In genomic region chr4:13601060-13601459, GRCh38 we compare ENCODE assay signal across 12 cellular contexts. TPM values are rescaled to one million over a fixed set of nuclear protein-coding genes. Genes with fewer than 3 reads are reported as not detected.
A peak's percentile ranks its signal among the peaks of the same experiment; 100 is the strongest.
DNase-seq lines count a peak whose midpoint lies in the region; ATAC-seq, FAIRE-seq and TF ChIP-seq lines count a peak whose summit lies in the region.
"Had no signal": no experiment of that assay in that cellular context is flagged by ENCODE, and none has a peak within 500 bp of the region (broad histone marks: within the 10 kb centered on the region; RNA-seq: fewer than 3 reads in every experiment).

No MANE protein-coding gene starts in this region.

- peak; percentile 73 for FAIRE-seq in GM18507 (lab: Jason Lieb, UNC)
- no peak for FAIRE-seq in GM12878 (lab: Jason Lieb, UNC)

- WGBS in GM12878 (ENCODE audit: insufficient coverage, insufficient replicate concordance, low lambda C conversion rate, missing lambda C conversion rate): 20% methylated on average over 3 of the region's 3 CpGs

- H3K4me3 ChIP-seq in GM12878: no peak overlapping the region

- H3K4me2 ChIP-seq in GM12878 (ENCODE audit: control insufficient read depth, insufficient read depth): no peak overlapping the region

- TF ChIP-seq EP300 in GM12878 (IDR thresholded peaks at IDR 0.05; ENCODE audit: borderline replicate concordance in 1 of 2, control insufficient read depth in 1 of 2, low read depth in 2 of 2, low read length in 2 of 2): no peak

- TF ChIP-seq RAD21 in GM12878 (IDR thresholded peaks at IDR 0.05; ENCODE audit: insufficient read depth, low read depth, low read length): no peak

- H3K27me3 ChIP-seq in GM12878 (replicated peaks in 1 of 2; ENCODE audit: control insufficient read depth in 2 of 2, insufficient read depth in 2 of 2, low read length in 1 of 2): no peaks in the 10 kb centered on the region

- TF ChIP-seq CTCF in GM12878 (IDR thresholded peaks at IDR 0.05 in 2 of 3, conservative IDR thresholded peaks at IDR 0.05 in 1 of 3; ENCODE audit: control insufficient read depth in 2 of 3, extremely low read depth in 1 of 3, insufficient read depth in 1 of 3, low read depth in 3 of 3, low read length in 3 of 3): no peak

- CTCF ChIA-PET in GM12878 (lab: Yijun Ruan, JAX): no interaction called here

- in situ Hi-C loops in GM12878 (cut with MboI): no loop called here

- TF ChIP-seq POLR2A in GM12878 (IDR thresholded peaks at IDR 0.05; ENCODE audit: low read depth, low read length): no peak

- peak; percentile 63 for ATAC-seq in GM21447 (IDR thresholded peaks at IDR 0.05; ENCODE audit: unreplicated experiment)
- peak; percentile 78 for ATAC-seq in HG03432 (IDR thresholded peaks at IDR 0.05; ENCODE audit: unreplicated experiment)
- peak; percentile 72 for ATAC-seq in GM12878

- H3K9ac ChIP-seq in GM12878 (ENCODE audit: control insufficient read depth, insufficient read depth, low read length): no peak overlapping the region

- no peak for DNase-seq in GM18507 (ENCODE audit: extremely low spot score, insufficient read length, low read depth)
- peak; percentile 32 for DNase-seq in GM12878 (ENCODE audit: low read depth, low spot score)
- no peak for DNase-seq in COLO668 (lab: John Stamatoyannopoulos, UW; ENCODE audit: unreplicated experiment)
- no peak for DNase-seq in OCI-M2 (lab: John Stamatoyannopoulos, UW; ENCODE audit: unreplicated experiment)
- no peak for DNase-seq in inferior parietal cortex (ENCODE audit: extremely low spot score)
- DNase-seq in HT-29 (ENCODE audit: low spot score): no peak
- DNase-seq: aorta, foreskin melanocyte, NCI-H2107 had no signal

- no peak overlapping the region for H2AFZ ChIP-seq in GM12878 (ENCODE audit: control insufficient read depth, low read depth, low read length)

- POLR2A ChIA-PET in GM12878 (lab: Charles Lee): no interaction called here

- no peaks in the 10 kb centered on the region for H3K79me2 ChIP-seq in GM12878 (ENCODE audit: control insufficient read depth, insufficient read depth, low read length)

- H3K36me3 ChIP-seq in GM12878 (ENCODE audit: control insufficient read depth in 2 of 2, insufficient read depth in 2 of 2, low read length in 1 of 2): peaks cover 3 to 52% of the 10 kb centered on the region in 2 experiments

- H3K4me1 ChIP-seq in GM12878 (ENCODE audit: control insufficient read depth, insufficient read depth, low read length): peaks cover 18% of the 10 kb centered on the region

- peaks cover 7% of the 10 kb centered on the region; the same call in 2 of the 3 replicates for H3K9me3 ChIP-seq in GM12878 (replicated peaks; ENCODE audit: control insufficient read depth, insufficient read depth, low read length)

- RAD21 ChIA-PET in GM12878 (lab: Charles Lee; ENCODE audit: unreplicated experiment): no interaction called here

- H3K27ac ChIP-seq in GM12878 (ENCODE audit: control insufficient read depth, insufficient read depth): peak overlapping the region; percentile 50; the same call in 1 of the 2 replicates
- H3K27ac ChIP-seq: VCaP had no signal

- SMC1A ChIA-PET in GM12878 (lab: Charles Lee; ENCODE audit: uncharacterized antibody, unreplicated experiment): no interaction called here

- intact Hi-C loops in GM12878 (cut with micrococcal nuclease; ENCODE audit: unreplicated experiment): no loop called here

- no TSS peak for BruUV-seq in GM12878 (replicated peaks; lab: Mats Ljungman, UMichigan)

- H4K20me1 ChIP-seq in GM12878 (ENCODE audit: control insufficient read depth, insufficient read depth): no peaks in the 10 kb centered on the region

TF ChIP-seq in GM12878, 131 proteins besides CTCF, POLR2A, EP300 and RAD21 (continues in another document):
- TF ChIP-seq NFIC (IDR thresholded peaks at IDR 0.05; ENCODE audit: low read depth, low read length): no peak
- TF ChIP-seq WRNIP1 (IDR thresholded peaks at IDR 0.05; ENCODE audit: borderline replicate concordance, low read depth, low read length): no peak
- no peak for TF ChIP-seq ZBED1 (IDR thresholded peaks at IDR 0.05; ENCODE audit: borderline replicate concordance)
- TF ChIP-seq IKZF1 (conservative IDR thresholded peaks at IDR 0.05): peak; percentile 27; the same call in 1 of the 2 replicates
- TF ChIP-seq MXI1 (IDR thresholded peaks at IDR 0.05; ENCODE audit: low read depth, low read length): no peak
- TF ChIP-seq CBX3 (IDR thresholded peaks at IDR 0.05; ENCODE audit: borderline replicate concordance, low read depth): no peak
- TF ChIP-seq MTA3 (IDR thresholded peaks at IDR 0.05; ENCODE audit: borderline replicate concordance, low read length): no peak
- no peak for TF ChIP-seq SIX5 (IDR thresholded peaks at IDR 0.05; ENCODE audit: low read depth, low read length, severe bottlenecking)
- 0 out of 2 replicates have a peak, but pooled peaks have one; percentile 30 for TF ChIP-seq NBN (IDR thresholded peaks at IDR 0.05)
- TF ChIP-seq RAD51 (IDR thresholded peaks at IDR 0.05): no peak
- peak; percentile 76; the same call in 1 of the 2 replicates for TF ChIP-seq SPI1 (IDR thresholded peaks at IDR 0.05; ENCODE audit: borderline replicate concordance, insufficient read depth, low read depth, low read length)
- TF ChIP-seq RUNX3 (IDR thresholded peaks at IDR 0.05; ENCODE audit: low read length): peak; percentile 23; the same call in 1 of the 2 replicates
- TF ChIP-seq TAF1 (IDR thresholded peaks at IDR 0.05; ENCODE audit: borderline replicate concordance, low read depth, low read length): no peak
- TF ChIP-seq, protein P1, sequence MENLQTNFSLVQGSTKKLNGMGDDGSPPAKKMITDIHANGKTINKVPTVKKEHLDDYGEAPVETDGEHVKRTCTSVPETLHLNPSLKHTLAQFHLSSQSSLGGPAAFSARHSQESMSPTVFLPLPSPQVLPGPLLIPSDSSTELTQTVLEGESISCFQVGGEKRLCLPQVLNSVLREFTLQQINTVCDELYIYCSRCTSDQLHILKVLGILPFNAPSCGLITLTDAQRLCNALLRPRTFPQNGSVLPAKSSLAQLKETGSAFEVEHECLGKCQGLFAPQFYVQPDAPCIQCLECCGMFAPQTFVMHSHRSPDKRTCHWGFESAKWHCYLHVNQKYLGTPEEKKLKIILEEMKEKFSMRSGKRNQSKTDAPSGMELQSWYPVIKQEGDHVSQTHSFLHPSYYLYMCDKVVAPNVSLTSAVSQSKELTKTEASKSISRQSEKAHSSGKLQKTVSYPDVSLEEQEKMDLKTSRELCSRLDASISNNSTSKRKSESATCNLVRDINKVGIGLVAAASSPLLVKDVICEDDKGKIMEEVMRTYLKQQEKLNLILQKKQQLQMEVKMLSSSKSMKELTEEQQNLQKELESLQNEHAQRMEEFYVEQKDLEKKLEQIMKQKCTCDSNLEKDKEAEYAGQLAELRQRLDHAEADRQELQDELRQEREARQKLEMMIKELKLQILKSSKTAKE (IDR thresholded peaks at IDR 0.05; ENCODE audit: low read depth, poor library complexity, severe bottlenecking): no peak
- TF ChIP-seq ESRRA (IDR thresholded peaks at IDR 0.05; ENCODE audit: low read length): no peak
- no peak for TF ChIP-seq EGR1 (IDR thresholded peaks at IDR 0.05; ENCODE audit: borderline replicate concordance in 1 of 2, low read depth in 2 of 2, low read length in 2 of 2)
- TF ChIP-seq CREM (IDR thresholded peaks at IDR 0.05; ENCODE audit: low read depth): peak; percentile 25; the same call in 1 of the 2 replicates
- 0 out of 2 replicates have a peak, but pooled peaks have one; percentile 13 for TF ChIP-seq JUNB (IDR thresholded peaks at IDR 0.05)
- TF ChIP-seq SMC3 (IDR thresholded peaks at IDR 0.05; ENCODE audit: borderline replicate concordance, low read length): no peak
- no peak for TF ChIP-seq LARP7 (IDR thresholded peaks at IDR 0.05)

RNA-seq across cellular contexts. Expression of gene BOD1L1, which starts 26.5 kb away (rescaled TPM):
- total RNA-seq in GM12878 (2013; cell fraction: nucleolus; rRNA removed): 118 and 124 TPM in 2 replicates
- total RNA-seq in GM12878 (2014; rRNA removed) (26.2 and 28.3 TPM in 2 replicates), GM12878 (2014; rRNA removed; fragmentation: Illumina TruSeq; extraction: Trizol) (40.4 and 47.3 TPM in 2 replicates), GM12878 (2021) (29.5 and 32.3 TPM in 2 replicates)
- 19.3 TPM for polyA plus RNA-seq in GM12878 (2011; ENCODE audit: low read depth)
- polyA plus RNA-seq in GM12878 (2011; rRNA removed) (25.9 and 41.0 TPM in 2 replicates), GM12878 (2014; fragmentation: Illumina TruSeq; extraction: Trizol) (41.6 and 51.9 TPM in 2 replicates), GM12878 (2014; fragmentation: Nextera tagmentation; extraction: Ambion mirVana) (10 to 100 TPM in 1 of 2 experiments, 1 to 10 TPM in 1; 6.8 to 12.1 TPM), GM12878 (2014; rRNA removed) (20.9 and 22.8 TPM in 2 replicates), GM12878 (2016; fragmentation: Nextera tagmentation; extraction: Ambion mirVana) (1 to 10 TPM; 8.8 to 8.9 TPM)
- polyA plus RNA-seq in GM12878 (2011; cell fraction: cytosol; rRNA removed): 10.2 TPM in 2 replicates
- 41.7 and 43.8 TPM in 2 replicates for polyA plus RNA-seq in GM12878 (2011; cell fraction: nucleus; rRNA removed)
- 21.5 and 24.3 TPM in 2 replicates for polyA plus RNA-seq in GM12878 (2012)
- polyA minus RNA-seq in GM12878 (2011; rRNA and poly(A)+ RNA removed): 30.0 and 38.5 TPM in 2 replicates
- 10.2 and 15.7 TPM in 2 replicates for polyA minus RNA-seq in GM12878 (2011; cell fraction: cytosol; rRNA and poly(A)+ RNA removed)
- polyA minus RNA-seq in GM12878 (2011; cell fraction: nucleus; rRNA and poly(A)+ RNA removed): 38.2 and 50.9 TPM in 2 replicates
- total RNA-seq in HT-29 (2014; rRNA removed; shearing (Covaris generic)): 9.9 and 13.0 TPM in 2 replicates

RNA-seq across cellular contexts. Expression of gene NKX3-2, which starts 56.8 kb away (rescaled TPM):
- not detected in 2 replicates for total RNA-seq in GM12878 (2013; cell fraction: nucleolus; rRNA removed)
- total RNA-seq in GM12878 (2014; rRNA removed): not detected in 2 replicates
- total RNA-seq in GM12878 (2014; rRNA removed; fragmentation: Illumina TruSeq; extraction: Trizol): not detected in 2 replicates
- not detected in 2 replicates for total RNA-seq in GM12878 (2021)
- polyA plus RNA-seq in GM12878 (2011; ENCODE audit: low read depth): not detected
- not detected in 2 replicates for polyA plus RNA-seq in GM12878 (2011; rRNA removed)
- polyA plus RNA-seq in GM12878 (2011; cell fraction: cytosol; rRNA removed): not detected in 2 replicates
- not detected in 2 replicates for polyA plus RNA-seq in GM12878 (2011; cell fraction: nucleus; rRNA removed)
- polyA plus RNA-seq in GM12878 (2012): not detected in 2 replicates
- not detected in 2 replicates for polyA plus RNA-seq in GM12878 (2014; fragmentation: Illumina TruSeq; extraction: Trizol)
- not detected for polyA plus RNA-seq in GM12878 (2014; fragmentation: Nextera tagmentation; extraction: Ambion mirVana)
- polyA plus RNA-seq in GM12878 (2014; rRNA removed): 0.10 TPM in 1 of 2 replicates, not detected in the other
- polyA plus RNA-seq in GM12878 (2016; fragmentation: Nextera tagmentation; extraction: Ambion mirVana): not detected
- polyA minus RNA-seq in GM12878 (2011; rRNA and poly(A)+ RNA removed): not detected in 2 replicates
- polyA minus RNA-seq in GM12878 (2011; cell fraction: cytosol; rRNA and poly(A)+ RNA removed): not detected in 2 replicates
- polyA minus RNA-seq in GM12878 (2011; cell fraction: nucleus; rRNA and poly(A)+ RNA removed): not detected in 2 replicates
- 0.05 TPM in 1 of 2 replicates, not detected in the other for total RNA-seq in HT-29 (2014; rRNA removed; shearing (Covaris generic))
- polyA plus RNA-seq: aorta had no signal
